In the genomic region with DNA sequence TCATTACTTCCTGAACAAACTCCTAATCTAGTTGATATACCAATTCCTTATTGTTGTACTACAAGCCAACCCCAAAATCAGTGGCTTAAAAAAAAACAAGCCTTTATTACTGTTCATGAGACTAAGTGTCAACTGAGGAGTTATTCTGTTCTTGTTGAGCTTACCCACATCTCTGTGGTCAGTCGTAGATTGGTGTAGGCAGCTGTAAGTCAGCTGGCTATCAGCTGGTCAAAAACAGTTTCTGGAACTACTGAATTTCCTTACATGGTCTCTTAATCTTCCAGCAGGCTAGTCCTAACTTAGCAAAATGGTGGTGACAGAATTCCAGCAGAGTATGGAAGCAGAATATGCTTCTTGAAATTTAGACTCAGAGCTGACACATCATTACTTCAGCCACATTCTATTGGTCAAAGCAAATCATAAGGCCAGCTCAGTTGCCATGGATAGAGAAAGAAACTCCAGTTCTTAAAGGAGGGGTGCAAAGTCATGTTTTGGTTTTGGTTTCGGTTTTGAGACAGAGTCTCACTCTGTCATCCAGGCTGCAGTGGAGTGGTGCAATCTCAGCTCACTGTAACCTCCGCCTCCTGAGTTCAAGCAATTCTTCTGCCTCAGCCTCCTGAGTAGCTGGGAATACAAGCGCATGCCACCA, we compare ENCODE assay signal across 13 cellular contexts.
DNase-seq lines count a peak whose midpoint lies in the region; ATAC-seq, FAIRE-seq and TF ChIP-seq lines count a peak whose summit lies in the region.
"Had no signal": no experiment of that assay in that cellular context is flagged by ENCODE, and none has a peak within 500 bp of the region (broad histone marks: within the 10 kb centered on the region; RNA-seq: fewer than 3 reads in every experiment).

No MANE protein-coding gene starts in this region.

- no peak for TF ChIP-seq RAD21 in GM12878 (IDR thresholded peaks at IDR 0.05; ENCODE audit: insufficient read depth, low read depth, low read length)

- intact Hi-C loops in GM12878 (cut with micrococcal nuclease; ENCODE audit: unreplicated experiment): no loop called here
- intact Hi-C loops in lower leg skin (cut with DNase I; ENCODE audit: low total_unique reads): no loop called here

- in situ Hi-C loops in GM12878 (cut with MboI): no loop called here

- H2BK120ac ChIP-seq in neuronal stem cell (ENCODE audit: low read depth, low read length): no peak overlapping the region

- DNase-seq in GM12878 (ENCODE audit: low read depth, low spot score): no peak
- DNase-seq in neuronal stem cell (ENCODE audit: low spot score): no peak
- DNase-seq in substantia nigra (lab: John Stamatoyannopoulos, UW): no peak
- no peak for DNase-seq in lower leg skin (ENCODE audit: low spot score in 2 of 2)
- DNase-seq in OCI-M2 (lab: John Stamatoyannopoulos, UW; ENCODE audit: unreplicated experiment): no peak
- DNase-seq: activated CD8-positive, alpha-beta memory T cell treated with anti-CD3 and anti-CD28 coated beads, Interleukin-2, amount 50 U/mL, for 48 hours; DMS79; heart right ventricle; NCI-H510A; stimulated activated naive CD8-positive, alpha-beta T cell treated with anti-CD3 and anti-CD28 coated beads, Interleukin-15, amount 100 ng/mL, for 72 hours had no signal

- H3K27me3 ChIP-seq in Loucy (ENCODE audit: insufficient read depth, low read length, poor library complexity, severe bottlenecking) (no peaks in the 10 kb centered on the region), GM12878 (replicated peaks in 1 of 2; ENCODE audit: control insufficient read depth in 2 of 2, insufficient read depth in 2 of 2, low read length in 1 of 2) (no peaks in the 10 kb centered on the region), neuronal stem cell (ENCODE audit: control insufficient read depth in 3 of 3, insufficient read depth in 3 of 3, low read depth in 1 of 3, low read length in 3 of 3) (no peaks in the 10 kb centered on the region)
- H3K27me3 ChIP-seq: heart right ventricle had no signal

- no peaks in the 10 kb centered on the region for H3K9me2 ChIP-seq in Loucy (replicated peaks; ENCODE audit: low read depth, low read length)

- RAD21 ChIA-PET in GM12878 (lab: Charles Lee; ENCODE audit: unreplicated experiment): no interaction called here

- H3K9ac ChIP-seq in Loucy (ENCODE audit: low read depth, low read length, poor library complexity, severe bottlenecking) (no peak overlapping the region), GM12878 (ENCODE audit: control insufficient read depth, insufficient read depth, low read length) (no peak overlapping the region), neuronal stem cell (ENCODE audit: low read depth, low read length, poor library complexity) (no peak overlapping the region)

- H3K79me1 ChIP-seq in neuronal stem cell (ENCODE audit: low read depth, low read length): no peaks in the 10 kb centered on the region

- H3K79me2 ChIP-seq in Loucy (ENCODE audit: insufficient read depth, low read length): no peaks in the 10 kb centered on the region
- no peaks in the 10 kb centered on the region for H3K79me2 ChIP-seq in GM12878 (ENCODE audit: control insufficient read depth, insufficient read depth, low read length)

- no peaks in the 10 kb centered on the region for H3K36me3 ChIP-seq in Loucy (ENCODE audit: insufficient read depth, low read length)
- H3K36me3 ChIP-seq in GM12878 (ENCODE audit: control insufficient read depth in 2 of 2, insufficient read depth in 2 of 2, low read length in 1 of 2): no peaks in the 10 kb centered on the region
- no peaks in the 10 kb centered on the region for H3K36me3 ChIP-seq in neuronal stem cell (replicated peaks in 1 of 2; ENCODE audit: control insufficient read depth in 2 of 2, insufficient read depth in 2 of 2, low read length in 2 of 2)
- H3K36me3 ChIP-seq: heart right ventricle had no signal

- H4K20me1 ChIP-seq in Loucy (ENCODE audit: insufficient read depth, low read length, poor library complexity, severe bottlenecking) (no peaks in the 10 kb centered on the region), GM12878 (ENCODE audit: control insufficient read depth, insufficient read depth) (no peaks in the 10 kb centered on the region)

- FAIRE-seq in GM12878 (lab: Jason Lieb, UNC): no peak

- H3K27ac ChIP-seq in GM12878 (ENCODE audit: control insufficient read depth, insufficient read depth) (no peak overlapping the region), neuronal stem cell (replicated peaks; ENCODE audit: low read length) (no peak overlapping the region), substantia nigra (ENCODE audit: low read depth, low read length, poor library complexity, severe bottlenecking) (no peak overlapping the region)
- H3K27ac ChIP-seq: heart right ventricle had no signal

- H3K4me3 ChIP-seq in Loucy (ENCODE audit: low read length, poor library complexity, severe bottlenecking) (peak overlapping the region; percentile 49), GM12878 (no peak overlapping the region), neuronal stem cell (ENCODE audit: low read length in 2 of 2) (no peak overlapping the region), lower leg skin (ENCODE audit: low read depth, poor library complexity, severe bottlenecking) (no peak overlapping the region)

- H3K4me1 ChIP-seq in Loucy (ENCODE audit: insufficient read depth, low read length, poor library complexity, severe bottlenecking): peaks cover 9% of the 10 kb centered on the region
- no peaks in the 10 kb centered on the region for H3K4me1 ChIP-seq in GM12878 (ENCODE audit: control insufficient read depth, insufficient read depth, low read length)
- no peaks in the 10 kb centered on the region for H3K4me1 ChIP-seq in neuronal stem cell (ENCODE audit: control insufficient read depth in 2 of 2, insufficient read depth in 1 of 2, low read depth in 1 of 2, low read length in 2 of 2)

- H3F3A ChIP-seq in Loucy (ENCODE audit: low read depth): no peaks in the 10 kb centered on the region

- WGBS in GM12878 (ENCODE audit: insufficient coverage, insufficient replicate concordance, low lambda C conversion rate, missing lambda C conversion rate): 43% methylated on average over 4 of the region's 4 CpGs
- no CpG with 5 or more reads among the region's 4 CpGs for WGBS in neuronal stem cell (ENCODE audit: extremely low coverage in 2 of 2, insufficient read length in 2 of 2, insufficient replicate concordance in 1 of 2), 2 donors
- WGBS in lower leg skin, 2 donors: 87 to 88% methylated on average over 4 of the region's 4 CpGs

- no peak overlapping the region for H2BK5ac ChIP-seq in neuronal stem cell (ENCODE audit: low read length)

- TF ChIP-seq CTCF in Loucy (conservative IDR thresholded peaks at IDR 0.05; ENCODE audit: low read length) (no peak), GM12878 (IDR thresholded peaks at IDR 0.05 in 2 of 3, conservative IDR thresholded peaks at IDR 0.05 in 1 of 3; ENCODE audit: control insufficient read depth in 2 of 3, extremely low read depth in 1 of 3, insufficient read depth in 1 of 3, low read depth in 3 of 3, low read length in 3 of 3) (no peak), lower leg skin (IDR thresholded peaks at IDR 0.05) (no peak)

- no peak overlapping the region for H2AK5ac ChIP-seq in neuronal stem cell (ENCODE audit: low read depth, low read length)

- SMC1A ChIA-PET in GM12878 (lab: Charles Lee; ENCODE audit: uncharacterized antibody, unreplicated experiment): interaction anchor here (1.1 kb wide), 1 partner anchor 23 kb away, joined by 3 read pairs; no protein-coding TSS in a partner anchor

- ATAC-seq in GM18861 (IDR thresholded peaks at IDR 0.05; ENCODE audit: unreplicated experiment): peak; percentile 48
- peak; percentile 90 for ATAC-seq in GM12878
- ATAC-seq in HG03139 (IDR thresholded peaks at IDR 0.05; ENCODE audit: unreplicated experiment): no peak
- ATAC-seq: stimulated activated naive CD8-positive, alpha-beta T cell treated with anti-CD3 and anti-CD28 coated beads, Interleukin-15, amount 100 ng/mL, for 72 hours had no signal

- CTCF ChIA-PET in GM12878 (lab: Yijun Ruan, JAX): no interaction called here

- H3K4me2 ChIP-seq in Loucy (ENCODE audit: low read depth, low read length, poor library complexity, severe bottlenecking): peak overlapping the region; percentile 69
- H3K4me2 ChIP-seq in GM12878 (ENCODE audit: control insufficient read depth, insufficient read depth): no peak overlapping the region
- no peak overlapping the region for H3K4me2 ChIP-seq in neuronal stem cell (ENCODE audit: insufficient read depth, low read length, poor library complexity, severe bottlenecking)

- H3K23ac ChIP-seq in neuronal stem cell (ENCODE audit: low read depth, low read length, poor library complexity): no peak overlapping the region

- no peak overlapping the region for H4K91ac ChIP-seq in neuronal stem cell (ENCODE audit: low read depth, low read length, poor library complexity)

- no peak overlapping the region for H3K4ac ChIP-seq in neuronal stem cell (ENCODE audit: low read length)

- BruUV-seq in GM12878 (replicated peaks; lab: Mats Ljungman, UMichigan): no TSS peak

- no peak overlapping the region for H3K18ac ChIP-seq in neuronal stem cell (ENCODE audit: low read length)

- H3K14ac ChIP-seq in neuronal stem cell (ENCODE audit: low read length): no peak overlapping the region

- no peak for TF ChIP-seq EP300 in GM12878 (IDR thresholded peaks at IDR 0.05; ENCODE audit: borderline replicate concordance in 1 of 2, control insufficient read depth in 1 of 2, low read depth in 2 of 2, low read length in 2 of 2)

- H4K8ac ChIP-seq in neuronal stem cell (ENCODE audit: low read depth, low read length): no peak overlapping the region

- no peak overlapping the region for H2BK15ac ChIP-seq in neuronal stem cell (ENCODE audit: low read length)

- POLR2A ChIA-PET in GM12878 (lab: Charles Lee): no interaction called here

- H2BK12ac ChIP-seq in neuronal stem cell (ENCODE audit: low read length): no peak overlapping the region

- H3K9me3 ChIP-seq in Loucy (ENCODE audit: insufficient read depth, low read depth, low read length) (no peaks in the 10 kb centered on the region; the same call in 1 of the 2 replicates), GM12878 (replicated peaks; ENCODE audit: control insufficient read depth, insufficient read depth, low read length) (no peaks in the 10 kb centered on the region), neuronal stem cell (replicated peaks in 1 of 2; ENCODE audit: control insufficient read depth in 2 of 2, insufficient read depth in 1 of 2, low read depth in 1 of 2, low read length in 2 of 2) (no peaks in the 10 kb centered on the region)

- peak overlapping the region; percentile 67 for H2AFZ ChIP-seq in Loucy (ENCODE audit: low read length)
- H2AFZ ChIP-seq in GM12878 (ENCODE audit: control insufficient read depth, low read depth, low read length): no peak overlapping the region; the same call in none of the 2 replicates
- H2AFZ ChIP-seq in neuronal stem cell (ENCODE audit: low read length): peak overlapping the region; percentile 56

- TF ChIP-seq POLR2A in GM12878 (IDR thresholded peaks at IDR 0.05; ENCODE audit: low read depth, low read length) (no peak), lower leg skin (IDR thresholded peaks at IDR 0.05) (no peak)
